ENCODE assay signal across 25 cellular contexts in genomic region chr11:2866178-2866577, GRCh38. TPM values are rescaled to one million over a fixed set of nuclear protein-coding genes. Genes with fewer than 3 reads are reported as not detected.
DNase-seq lines count a peak whose midpoint lies in the region; ATAC-seq, FAIRE-seq and TF ChIP-seq lines count a peak whose summit lies in the region.
"Had no signal": no experiment of that assay in that cellular context is flagged by ENCODE, and none has a peak within 500 bp of the region (broad histone marks: within the 10 kb centered on the region; RNA-seq: fewer than 3 reads in every experiment).

No MANE protein-coding gene starts in this region.

- no peaks in the 10 kb centered on the region for H3K9me3 ChIP-seq in HepG2 (ENCODE audit: low read length)
- H3K9me3 ChIP-seq in right lobe of liver = no peaks in the 10 kb centered on the region
- peaks cover 8 to 10% of the 10 kb centered on the region in 2 experiments; a peak in 2 of 4 replicates for H3K9me3 ChIP-seq in H1 (ENCODE audit: insufficient read depth in 2 of 2, low read depth in 1 of 2, low read length in 1 of 2)
- H3K9me3 ChIP-seq in neuronal stem cell (replicated peaks in 1 of 2; ENCODE audit: control insufficient read depth in 2 of 2, insufficient read depth in 1 of 2, low read depth in 1 of 2, low read length in 2 of 2) = peaks cover 5 to 6% of the 10 kb centered on the region in 2 donors

- POLR2A ChIA-PET in HepG2 (lab: Yijun Ruan, JAX) = no interaction called here
- POLR2A ChIA-PET in H1 (lab: Charles Lee; ENCODE audit: partially characterized antibody) = no interaction called here

- H4K91ac ChIP-seq in H1 (replicated peaks; ENCODE audit: insufficient read length, low read length) (no peak overlapping the region), neuronal stem cell (ENCODE audit: low read depth, low read length, poor library complexity) (no peak overlapping the region)

- H3K23ac ChIP-seq in H1 (ENCODE audit: insufficient read length) (no peak overlapping the region), neuronal stem cell (ENCODE audit: low read depth, low read length, poor library complexity) (no peak overlapping the region)

- H2AK5ac ChIP-seq in H1 (ENCODE audit: low read depth, low read length) = 0 out of 2 replicates have a peak overlapping the region, but pooled peaks have one; percentile 65
- peak overlapping the region; percentile 82 for H2AK5ac ChIP-seq in neuronal stem cell (ENCODE audit: low read depth, low read length)

- no peak overlapping the region for H3K18ac ChIP-seq in H1 (ENCODE audit: extremely low read depth, low read length)
- H3K18ac ChIP-seq in neuronal stem cell (ENCODE audit: low read length) = no peak overlapping the region

- H3K36me3 Mint-ChIP-seq in activated naive CD4-positive, alpha-beta T cell treated with anti-CD3 and anti-CD28 coated beads, Interleukin-2, amount 50 U/mL, for 72 hours = peaks cover 0 to 8% of the 10 kb centered on the region in 2 donors
- H3K36me3 Mint-ChIP-seq: CD4-positive, CD25-positive, alpha-beta regulatory T cell; CD8-positive, alpha-beta T cell had no signal

- H2BK12ac ChIP-seq in H1 (ENCODE audit: low read depth, low read length) = no peak overlapping the region
- no peak overlapping the region for H2BK12ac ChIP-seq in neuronal stem cell (ENCODE audit: low read length)

- no peak overlapping the region for H2BK20ac ChIP-seq in H1 (ENCODE audit: low read length)

- no peak overlapping the region for H3K27ac ChIP-seq in HepG2 (ENCODE audit: extremely low read length, insufficient read depth, low read length)
- H3K27ac ChIP-seq in right lobe of liver = no peak overlapping the region
- no peak overlapping the region for H3K27ac ChIP-seq in H1 (ENCODE audit: low read depth, low read length)
- H3K27ac ChIP-seq in neuronal stem cell (replicated peaks; ENCODE audit: low read length) = no peak overlapping the region
- H3K27ac ChIP-seq: 22Rv1, GM23248 had no signal

- H3K79me1 ChIP-seq in H1 (ENCODE audit: low read depth, low read length) = no peaks in the 10 kb centered on the region
- peaks cover 1% of the 10 kb centered on the region for H3K79me1 ChIP-seq in neuronal stem cell (ENCODE audit: low read depth, low read length)

- no peak for TF ChIP-seq POLR2A in HepG2 (IDR thresholded peaks at IDR 0.05; ENCODE audit: insufficient read depth in 1 of 2, low read depth in 2 of 2, low read length in 2 of 2)
- TF ChIP-seq POLR2A in right lobe of liver (IDR thresholded peaks at IDR 0.05) = no peak
- TF ChIP-seq POLR2A in H1 (IDR thresholded peaks at IDR 0.05; ENCODE audit: control extremely low read depth in 1 of 2, low read depth in 2 of 2, low read length in 2 of 2) = no peak

- H2BK5ac ChIP-seq in H1 (ENCODE audit: low read depth, low read length) (no peak overlapping the region), neuronal stem cell (ENCODE audit: low read length) (peak overlapping the region; percentile 62)

- CTCF ChIA-PET in HepG2 (lab: Yijun Ruan, JAX; ENCODE audit: low intra/inter-chr PET ratio, low total read pairs) = interaction anchor here (0.6 kb wide), 1 partner anchor 403 kb away, joined by 3 read pairs; no protein-coding TSS in a partner anchor
- CTCF ChIA-PET in H1 (lab: Charles Lee; ENCODE audit: partially characterized antibody) = interaction anchor here (1.5 to 1.8 kb wide), 2 partner anchors 9 to 21 kb away, joined by 4 to 6 read pairs; no protein-coding TSS in a partner anchor

- H2BK120ac ChIP-seq in H1 (replicated peaks; ENCODE audit: low read depth, low read length) (no peak overlapping the region), neuronal stem cell (ENCODE audit: low read depth, low read length) (peak overlapping the region; percentile 14)

- DNase-seq in HepG2 (ENCODE audit: low spot score) (no peak), right lobe of liver (no peak), H1 (ENCODE audit: low read depth in 1 of 2, low spot score in 2 of 2) (no peak), neuronal stem cell (ENCODE audit: low spot score) (no peak), NCI-H1092 treated with DMSO at 0.1 percent for 48 hours (lab: John Stamatoyannopoulos, UW) (no peak), COLO668 (lab: John Stamatoyannopoulos, UW; ENCODE audit: unreplicated experiment) (no peak)
- DNase-seq in activated naive CD4-positive, alpha-beta T cell treated with anti-CD3 and anti-CD28 coated beads, Interleukin-2, amount 50 U/mL, for 72 hours (ENCODE audit: low spot score in 2 of 2) = no peak
- DNase-seq: ACHN; AML-193; C1 segment of cervical spinal cord; CD4-positive, CD25-positive, alpha-beta regulatory T cell; CD8-positive, alpha-beta T cell; DMS 273 treated with DMSO at 0.1 percent for 48 hours; DMS79; EL; GDM1; GM23248; H9; HFFc6 had no signal

- FAIRE-seq in HepG2 (lab: Jason Lieb, UNC) = no peak
- FAIRE-seq in H1 (lab: Jason Lieb, UNC) = no peak
- FAIRE-seq: A204.1, D721Med, GM12878, GM19239 had no signal

- peak overlapping the region; percentile 65 for H2BK15ac ChIP-seq in H1 (ENCODE audit: low read length)
- peak overlapping the region; percentile 100 for H2BK15ac ChIP-seq in neuronal stem cell (ENCODE audit: low read length)

- WGBS in HepG2 (ENCODE audit: low lambda C conversion rate) = 53% methylated on average over 9 of the region's 9 CpGs
- 50% methylated on average over 5 of the region's 9 CpGs for WGBS in right lobe of liver (ENCODE audit: insufficient coverage, low coverage, low lambda C conversion rate, missing lambda C conversion rate)
- WGBS in H1 (ENCODE audit: extremely low coverage in 1 of 2, insufficient coverage in 1 of 2, insufficient read length in 1 of 2, insufficient replicate concordance in 2 of 2, low coverage in 1 of 2, low lambda C conversion rate in 2 of 2, missing lambda C conversion rate in 1 of 2), 2 experiments = 86% methylated on average over 9 of the region's 9 CpGs; no CpG with 5 or more reads in 1 of the 2 experiments
- WGBS in neuronal stem cell (ENCODE audit: extremely low coverage in 2 of 2, insufficient read length in 2 of 2, insufficient replicate concordance in 1 of 2), 2 donors = no CpG with 5 or more reads among the region's 9 CpGs

- TF ChIP-seq EP300 in HepG2 (IDR thresholded peaks at IDR 0.05; ENCODE audit: low read depth in 2 of 2, low read length in 2 of 2) (no peak), HepG2 (CRISPR knock-in tag; IDR thresholded peaks at IDR 0.05; ENCODE audit: borderline replicate concordance) (no peak), H1 (IDR thresholded peaks at IDR 0.05; ENCODE audit: borderline replicate concordance in 1 of 2, low read depth in 2 of 2, low read length in 2 of 2) (no peak)

- H3K4me2 ChIP-seq in HepG2 (ENCODE audit: low read depth, low read length) = no peak overlapping the region
- H3K4me2 ChIP-seq in H1 (ENCODE audit: insufficient read depth in 1 of 2, low read depth in 2 of 2, low read length in 2 of 2) = no peak overlapping the region
- H3K4me2 ChIP-seq in neuronal stem cell (ENCODE audit: insufficient read depth, low read length, poor library complexity, severe bottlenecking) = no peak overlapping the region

- H4K20me1 ChIP-seq in HepG2 (ENCODE audit: insufficient read depth, low read length) (peaks cover 4% of the 10 kb centered on the region; the same call in 1 of the 2 replicates), H1 (replicated peaks in 1 of 2; ENCODE audit: control insufficient read depth in 1 of 2, insufficient read depth in 2 of 2, low read length in 2 of 2) (no peaks in the 10 kb centered on the region)

- H3K9me3 Mint-ChIP-seq in activated naive CD4-positive, alpha-beta T cell treated with anti-CD3 and anti-CD28 coated beads, Interleukin-2, amount 50 U/mL, for 72 hours = no peaks in the 10 kb centered on the region
- H3K9me3 Mint-ChIP-seq: CD4-positive, CD25-positive, alpha-beta regulatory T cell; CD8-positive, alpha-beta T cell had no signal

- no TSS peak for BruUV-seq in HepG2 (replicated peaks; lab: Mats Ljungman, UMichigan)

- H3K4ac ChIP-seq in H1 (replicated peaks; ENCODE audit: insufficient read length, low read depth, low read length) = no peak overlapping the region
- no peak overlapping the region for H3K4ac ChIP-seq in neuronal stem cell (ENCODE audit: low read length)

- H2AFZ ChIP-seq in HepG2 (ENCODE audit: low read length) (no peak overlapping the region), H1 (ENCODE audit: low read length) (no peak overlapping the region), neuronal stem cell (ENCODE audit: low read length) (no peak overlapping the region)
- H2AFZ ChIP-seq: GM23248 had no signal

- no peak for ATAC-seq in HepG2
- ATAC-seq in right lobe of liver = no peak
- ATAC-seq in activated naive CD4-positive, alpha-beta T cell treated with anti-CD3 and anti-CD28 coated beads, Interleukin-2, amount 50 U/mL, for 72 hours = no peak
- ATAC-seq: CD8-positive, alpha-beta T cell; GM12878; HCT116 had no signal

- H3K27ac Mint-ChIP-seq in activated naive CD4-positive, alpha-beta T cell treated with anti-CD3 and anti-CD28 coated beads, Interleukin-2, amount 50 U/mL, for 72 hours = no peak overlapping the region
- H3K27ac Mint-ChIP-seq: CD4-positive, CD25-positive, alpha-beta regulatory T cell; CD8-positive, alpha-beta T cell; H9; HFFc6 had no signal

- H3K9ac ChIP-seq in HepG2 (ENCODE audit: insufficient read depth, low read depth, low read length) = no peak overlapping the region
- no peak overlapping the region for H3K9ac ChIP-seq in H1 (replicated peaks in 1 of 4; ENCODE audit: extremely low read depth in 1 of 4, low read depth in 3 of 4, low read length in 3 of 4)
- H3K9ac ChIP-seq in neuronal stem cell (ENCODE audit: low read depth, low read length, poor library complexity) = no peak overlapping the region
- H3K9ac ChIP-seq: GM23248 had no signal

- no peak overlapping the region for H3K4me3 ChIP-seq in HepG2 (replicated peaks in 1 of 3; ENCODE audit: insufficient read depth in 1 of 3, low read depth in 2 of 3, low read length in 3 of 3)
- no peak overlapping the region for H3K4me3 ChIP-seq in right lobe of liver
- no peak overlapping the region for H3K4me3 ChIP-seq in H1 (ENCODE audit: extremely low read depth in 1 of 4, insufficient read depth in 2 of 4, low read depth in 3 of 4, low read length in 4 of 4)
- H3K4me3 ChIP-seq in neuronal stem cell (ENCODE audit: low read length in 2 of 2) = no peak overlapping the region
- H3K4me3 ChIP-seq: GM12878, GM23248 had no signal

- H4K8ac ChIP-seq in H1 (ENCODE audit: extremely low read depth, insufficient read depth, low read length) = no peak overlapping the region
- no peak overlapping the region for H4K8ac ChIP-seq in neuronal stem cell (ENCODE audit: low read depth, low read length)

- TF ChIP-seq CTCF in HepG2 (CRISPR knock-in tag; IDR thresholded peaks at IDR 0.05) = no peak
- no peak for TF ChIP-seq CTCF in right lobe of liver (IDR thresholded peaks at IDR 0.05)
- TF ChIP-seq CTCF in H1 (IDR thresholded peaks at IDR 0.05; ENCODE audit: control extremely low read depth in 1 of 3, insufficient read depth in 1 of 3, low read depth in 1 of 3, low read length in 3 of 3) = no peak

- H3K79me2 ChIP-seq in HepG2 (ENCODE audit: insufficient read depth, low read length) = no peaks in the 10 kb centered on the region
- no peaks in the 10 kb centered on the region for H3K79me2 ChIP-seq in H1 (ENCODE audit: control insufficient read depth in 1 of 2, insufficient read depth in 2 of 2, low read length in 2 of 2)

- H3K27me3 ChIP-seq in HepG2 (ENCODE audit: control insufficient read depth in 1 of 2, insufficient read depth in 2 of 2, low read length in 2 of 2) = peaks cover 3 to 22% of the 10 kb centered on the region in 2 experiments
- peaks cover 0 to 11% of the 10 kb centered on the region in 2 donors for H3K27me3 ChIP-seq in right lobe of liver
- peaks cover 48 to 86% (median 80%) of the 10 kb centered on the region in 4 experiments for H3K27me3 ChIP-seq in H1 (replicated peaks in 1 of 4; ENCODE audit: control insufficient read depth in 3 of 4, extremely low read depth in 1 of 4, insufficient read depth in 3 of 4, low read length in 3 of 4)
- peaks cover 7 to 53% (median 43%) of the 10 kb centered on the region in 3 experiments for H3K27me3 ChIP-seq in neuronal stem cell (ENCODE audit: control insufficient read depth in 3 of 3, insufficient read depth in 3 of 3, low read depth in 1 of 3, low read length in 3 of 3)

- intact Hi-C loops in HepG2 (cut with micrococcal nuclease; ENCODE audit: unreplicated experiment) = no loop called here
- intact Hi-C loops in right lobe of liver (cut with DNase I) = no loop called here

- in situ Hi-C loops in HepG2 (cut with HindIII; ENCODE audit: extremely low pct_ligation_motif_present, low pct_unique_long_range_greater_than_20kb) = no loop called here

- H3K4me1 ChIP-seq in HepG2 (ENCODE audit: insufficient read depth, low read length) (peaks cover under 1% of the 10 kb centered on the region; the same call in 1 of the 2 replicates), right lobe of liver (no peaks in the 10 kb centered on the region), H1 (replicated peaks in 1 of 4; ENCODE audit: control insufficient read depth in 3 of 4, insufficient read depth in 4 of 4, low read length in 3 of 4) (peaks cover 4 to 44% (median 28%) of the 10 kb centered on the region in 4 experiments), neuronal stem cell (ENCODE audit: control insufficient read depth in 2 of 2, insufficient read depth in 1 of 2, low read depth in 1 of 2, low read length in 2 of 2) (peaks cover 22 to 45% of the 10 kb centered on the region in 2 donors)

- H3K36me3 ChIP-seq in HepG2 (replicated peaks in 1 of 2; ENCODE audit: control insufficient read depth in 1 of 2, insufficient read depth in 2 of 2, low read length in 2 of 2) (no peaks in the 10 kb centered on the region), right lobe of liver (no peaks in the 10 kb centered on the region), H1 (ENCODE audit: control insufficient read depth in 2 of 4, insufficient read depth in 4 of 4, low read length in 3 of 4) (peaks cover 0 to 4% (median 0%) of the 10 kb centered on the region in 4 experiments; a peak in 1 of 8 replicates), neuronal stem cell (replicated peaks in 1 of 2; ENCODE audit: control insufficient read depth in 2 of 2, insufficient read depth in 2 of 2, low read length in 2 of 2) (no peaks in the 10 kb centered on the region)

- TF ChIP-seq RAD21 in HepG2 (CRISPR knock-in tag; IDR thresholded peaks at IDR 0.05) = no peak
- no peak for TF ChIP-seq RAD21 in H1 (IDR thresholded peaks at IDR 0.05 in 1 of 2, conservative IDR thresholded peaks at IDR 0.05 in 1 of 2; ENCODE audit: low read depth in 2 of 2, low read length in 2 of 2)

- H3K23me2 ChIP-seq in H1 (ENCODE audit: low read depth, low read length) = peaks cover 5% of the 10 kb centered on the region; the same call in 1 of the 2 replicates

- no peak overlapping the region for H4K5ac ChIP-seq in H1 (ENCODE audit: insufficient read length, low read depth, low read length)

- H3K14ac ChIP-seq in H1 (ENCODE audit: insufficient read length) (no peak overlapping the region), neuronal stem cell (ENCODE audit: low read length) (no peak overlapping the region)

- no peak overlapping the region for H3K56ac ChIP-seq in H1 (replicated peaks; ENCODE audit: insufficient read length, low read depth, low read length)

RNA-seq across cellular contexts. Expression of gene CDKN1C, which starts 19.4 kb away (rescaled TPM):
- total RNA-seq in HepG2 (2016; rRNA removed; fragmentation: Illumina TruSeq; extraction: Trizol) = not detected in 2 replicates
- not detected in 2 replicates for total RNA-seq in HepG2 (2016; cell fraction: cytosol; rRNA removed; fragmentation: Illumina TruSeq; extraction: Trizol; ENCODE audit: low read depth)
- not detected in 2 replicates for total RNA-seq in HepG2 (2016; cell fraction: insoluble cytoplasmic fraction; rRNA removed; fragmentation: Illumina TruSeq; extraction: Trizol)
- total RNA-seq in HepG2 (2016; cell fraction: membrane; rRNA removed; fragmentation: Illumina TruSeq; extraction: Trizol) = not detected in 2 replicates
- total RNA-seq in HepG2 (2016; cell fraction: nucleus; rRNA removed; fragmentation: Illumina TruSeq; extraction: Trizol) = not detected in 2 replicates
- not detected in 2 replicates for polyA plus RNA-seq in HepG2 (2011; rRNA removed)
- polyA plus RNA-seq in HepG2 (2011; cell fraction: cytosol; rRNA removed) = not detected in 2 replicates
- polyA plus RNA-seq in HepG2 (2011; cell fraction: nucleus; rRNA removed) = 0.10 and 0.23 TPM in 2 replicates
- not detected in 2 replicates for polyA plus RNA-seq in HepG2 (2012)
- not detected in 2 replicates for polyA plus RNA-seq in HepG2 (2016; cell fraction: cytosol; fragmentation: Illumina TruSeq; extraction: Trizol; ENCODE audit: low read depth)
- not detected in 2 replicates for polyA plus RNA-seq in HepG2 (2016; cell fraction: insoluble cytoplasmic fraction; fragmentation: Illumina TruSeq; extraction: Trizol; ENCODE audit: low read depth)
- polyA plus RNA-seq in HepG2 (2016; cell fraction: membrane; fragmentation: Illumina TruSeq; extraction: Trizol; ENCODE audit: low read depth) = not detected in 2 replicates
- not detected in 2 replicates for polyA plus RNA-seq in HepG2 (2016; cell fraction: nucleus; fragmentation: Illumina TruSeq; extraction: Trizol; ENCODE audit: insufficient read depth, low read depth)
- polyA minus RNA-seq in HepG2 (2011; rRNA and poly(A)+ RNA removed; ENCODE audit: low replicate concordance) = 17.4 TPM in 1 of 2 replicates, not detected in the other
- polyA minus RNA-seq in HepG2 (2011; cell fraction: cytosol; rRNA and poly(A)+ RNA removed) = 0.30 and 0.70 TPM in 2 replicates
- 0.52 TPM in 1 of 2 replicates, not detected in the other for polyA minus RNA-seq in HepG2 (2011; cell fraction: nucleus; rRNA and poly(A)+ RNA removed)
- total RNA-seq in right lobe of liver = 1 to 10 TPM; 2.2 to 8.0 (median 3.6) TPM
- total RNA-seq in H1 (2021; fragmentation: NEBNext Ultra II Directional; extraction: Animal tissue kit (Norgen Biotek cat#: 25700)) = 12.8 and 16.2 TPM in 2 replicates
- 14.1 and 21.8 TPM in 2 replicates for polyA plus RNA-seq in H1 (2011; rRNA removed)
- 13.5 TPM for polyA plus RNA-seq in H1 (2011; cell fraction: cytosol; rRNA removed)
- polyA plus RNA-seq in H1 (2011; cell fraction: nucleus; rRNA removed) = 19.1 TPM
- 5.5 to 12.0 TPM (median 10.3 TPM) in 4 replicates for polyA plus RNA-seq in H1 (2012, experiment 1 of 2)
- 12.8 TPM for polyA plus RNA-seq in H1 (2012, experiment 2 of 2)
- polyA plus RNA-seq in H1 (2013, experiment 1 of 2) = 12.8 TPM
- polyA plus RNA-seq in H1 (2013, experiment 2 of 2) = 10.8 TPM
- polyA minus RNA-seq in H1 (2011; rRNA and poly(A)+ RNA removed) = 1.7 and 2.9 TPM in 2 replicates
- polyA minus RNA-seq in H1 (2011; cell fraction: cytosol; rRNA and poly(A)+ RNA removed) = 16.9 TPM
- polyA minus RNA-seq in H1 (2011; cell fraction: nucleus; rRNA and poly(A)+ RNA removed) = 23.8 TPM
- 45.4 TPM for polyA plus RNA-seq in neuronal stem cell (2013, experiment 1 of 2)
- 48.3 TPM for polyA plus RNA-seq in neuronal stem cell (2013, experiment 2 of 2)
- total RNA-seq in activated naive CD4-positive, alpha-beta T cell treated with anti-CD3 and anti-CD28 coated beads, Interleukin-2, amount 50 U/mL, for 72 hours = 1 to 10 TPM; 1.5 to 1.8 TPM

Comparison
In these comparisons a context has a peak if more than half of its experiments do, and no peak if none do; other contexts are left out.
1. Of the 41 proteins assayed by ChIP-seq in both HepG2 and H1: peak only in HepG2: none; only in H1: KDM1A; in both: none; in neither: 40.